28 cellular contexts compared by ENCODE assay signal in the genomic region with DNA sequence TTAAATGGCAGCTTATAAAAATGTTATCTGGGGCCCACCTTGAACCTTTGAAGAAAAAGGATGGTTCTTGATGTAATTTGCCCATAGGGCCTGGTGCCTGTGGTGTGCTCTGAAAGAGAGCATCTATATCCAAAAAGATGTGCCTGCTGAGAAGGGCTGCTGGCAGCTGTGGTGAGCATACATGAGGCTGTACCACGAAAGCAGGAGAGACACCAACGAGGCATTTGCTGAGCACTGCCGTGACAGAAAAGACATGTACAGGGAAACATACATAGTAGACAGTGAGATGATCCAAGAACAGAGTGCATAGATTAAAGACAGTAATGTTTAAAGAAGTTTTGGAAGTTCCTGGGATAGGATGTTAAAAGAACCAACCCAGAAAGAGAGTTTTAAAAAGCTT.
"Had no signal": no experiment of that assay in that cellular context is flagged by ENCODE, and none has a peak within 500 bp of the region (broad histone marks: within the 10 kb centered on the region; RNA-seq: fewer than 3 reads in every experiment).

No MANE protein-coding gene starts in this region.

- H3K9me3 Mint-ChIP-seq: dendritic cell treated with granulocyte-macrophage colony-stimulating factor and Interleukin-4, amounts not matched to agents 40 ng/mL and 50 ng/mL, for 4 days; endodermal cell; mesothelial cell of epicardium had no signal

- H3K27me3 ChIP-seq: esophagus squamous epithelium, gastrocnemius medialis, heart right ventricle, left lung had no signal

- H3K36me3 Mint-ChIP-seq: mesothelial cell of epicardium; naive B cell; naive thymus-derived CD8-positive, alpha-beta T cell had no signal

- H3K4me3 ChIP-seq: esophagus squamous epithelium, gastrocnemius medialis, heart right ventricle, left lung, lower lobe of right lung, mucosa of descending colon had no signal

- H3K27me3 Mint-ChIP-seq: dendritic cell treated with granulocyte-macrophage colony-stimulating factor and Interleukin-4, amounts not matched to agents 40 ng/mL and 50 ng/mL, for 4 days; effector memory CD8-positive, alpha-beta T cell; naive thymus-derived CD8-positive, alpha-beta T cell had no signal

- H3K4me1 ChIP-seq: esophagus squamous epithelium, gastrocnemius medialis, heart right ventricle, left lung, lower lobe of right lung had no signal

- H3K27ac ChIP-seq: epithelial cell of prostate, esophagus squamous epithelium, gastrocnemius medialis, heart right ventricle, left lung, lower lobe of right lung had no signal

- H3K27ac Mint-ChIP-seq: dendritic cell treated with granulocyte-macrophage colony-stimulating factor and Interleukin-4, amounts not matched to agents 40 ng/mL and 50 ng/mL, for 4 days; effector memory CD8-positive, alpha-beta T cell; endodermal cell; mesothelial cell of epicardium; naive B cell; naive thymus-derived CD8-positive, alpha-beta T cell had no signal

- H3K4me3 Mint-ChIP-seq: dendritic cell treated with granulocyte-macrophage colony-stimulating factor and Interleukin-4, amounts not matched to agents 40 ng/mL and 50 ng/mL, for 4 days; effector memory CD8-positive, alpha-beta T cell; endodermal cell; mesothelial cell of epicardium; naive B cell; naive thymus-derived CD8-positive, alpha-beta T cell had no signal

- FAIRE-seq: endometrium, islet of Langerhans, keratinocyte had no signal

- DNase-seq: cortex of kidney; effector CD8-positive, alpha-beta T cell; effector memory CD8-positive, alpha-beta T cell; endodermal cell; erythroblast; esophagus squamous epithelium; foreskin fibroblast; foreskin melanocyte; gastrocnemius medialis; glutamatergic neuron; head of caudate nucleus; heart right ventricle; hippocampal formation; left cardiac atrium; left lung; left ventricle myocardium superior; lower lobe of right lung; mesenchymal stem cell; mucosa of descending colon; naive B cell; naive thymus-derived CD8-positive, alpha-beta T cell had no signal

- ATAC-seq: effector memory CD8-positive, alpha-beta T cell; esophagus mucosa; gastrocnemius medialis; heart right ventricle; left cardiac atrium; left lung; left ventricle myocardium superior; lower lobe of right lung; mucosa of descending colon; naive thymus-derived CD8-positive, alpha-beta T cell had no signal

- H3K9me3 ChIP-seq: esophagus squamous epithelium, gastrocnemius medialis, heart right ventricle, left lung, lower lobe of right lung, mucosa of descending colon had no signal

- H3K36me3 ChIP-seq: esophagus squamous epithelium, gastrocnemius medialis, heart right ventricle, left lung, lower lobe of right lung had no signal

- H3K4me1 Mint-ChIP-seq: mesothelial cell of epicardium; naive B cell; naive thymus-derived CD8-positive, alpha-beta T cell had no signal
